8 cellular contexts compared by ENCODE assay signal in genomic region chr3:177050466-177051237, GRCh38.
DNase-seq lines count a peak whose midpoint lies in the region; ATAC-seq and TF ChIP-seq lines count a peak whose summit lies in the region.

No MANE protein-coding gene starts in this region.

- H3K36me3 Mint-ChIP-seq in activated CD4-positive, alpha-beta T cell treated with anti-CD3 and anti-CD28 coated beads, Interleukin-2, amount 10 ng/mL, durations not matched to agents 7 days and 5 days (ENCODE audit: low read depth), result peaks cover 37% of the 10 kb centered on the region

- H3K27ac ChIP-seq in lung (ENCODE audit: low read depth in 1 of 2, low read length in 1 of 2), result no peak overlapping the region

- no peak overlapping the region for H3K4me3 ChIP-seq in lung

- no peaks in the 10 kb centered on the region for H3K27me3 Mint-ChIP-seq in activated CD4-positive, alpha-beta T cell treated with anti-CD3 and anti-CD28 coated beads, Interleukin-2, amount 10 ng/mL, durations not matched to agents 7 days and 5 days

- TF ChIP-seq CTCF in lung (IDR thresholded peaks at IDR 0.05; ENCODE audit: control extremely low read depth, extremely low read depth), result peak; percentile 38

- H3K9me3 ChIP-seq in lung (ENCODE audit: control insufficient read depth in 2 of 2, insufficient read depth in 1 of 2, low read length in 1 of 2), result no peaks in the 10 kb centered on the region

- H3K36me3 ChIP-seq in lung (ENCODE audit: control insufficient read depth in 2 of 2, insufficient read depth in 2 of 2, low read length in 2 of 2), result peaks cover 4 to 17% of the 10 kb centered on the region in 2 donors

- ATAC-seq in HG03432 (IDR thresholded peaks at IDR 0.05; ENCODE audit: unreplicated experiment) (peak; percentile 71), lung (ENCODE audit: insufficient read depth, low FRiP score) (peak; percentile 53), HG03025 (IDR thresholded peaks at IDR 0.05; ENCODE audit: low FRiP score, unreplicated experiment) (no peak)

- whole genome bisulfite sequencing in lung, 2 donors, result 33 to 44% methylated on average over 5 of the region's 5 CpGs

- POLR2A ChIA-PET in activated CD4-positive, alpha-beta T cell treated with anti-CD3 and anti-CD28 coated beads, Interleukin-2, amount 10 ng/mL, durations not matched to agents 7 days and 5 days (lab: Charles Lee), result no interaction called here

- CTCF ChIA-PET in activated CD4-positive, alpha-beta T cell treated with anti-CD3 and anti-CD28 coated beads, Interleukin-2, amount 10 ng/mL, durations not matched to agents 7 days and 5 days (lab: Charles Lee), result interaction anchor here (0.6 to 1.0 kb wide), 4 partner anchors 8 to 752 kb away, joined by 3 to 5 read pairs (median 3); no protein-coding TSS in a partner anchor

- peaks cover 18% of the 10 kb centered on the region for H3K4me1 Mint-ChIP-seq in activated CD4-positive, alpha-beta T cell treated with anti-CD3 and anti-CD28 coated beads, Interleukin-2, amount 10 ng/mL, durations not matched to agents 7 days and 5 days

- DNase-seq in activated CD4-positive, alpha-beta T cell treated with anti-CD3 and anti-CD28 coated beads, Interleukin-2, amount 10 ng/mL, durations not matched to agents 7 days and 5 days, result peak; percentile 12
- DNase-seq in activated CD4-positive, alpha-beta T cell treated with anti-CD3 and anti-CD28 coated beads for 48 hours, result no peak
- DNase-seq in NCI-H774 (lab: John Stamatoyannopoulos, UW), result peak; percentile 50
- peak; percentile 75 for DNase-seq in cerebellar cortex (ENCODE audit: low spot score)
- no peak for DNase-seq in lung (ENCODE audit: low spot score)
- DNase-seq in stimulated activated CD4-positive, alpha-beta T cell treated with anti-CD3 and anti-CD28 coated beads, Interleukin-12 subunit alpha, Interleukin-12 subunit beta, amount 100 ng/mL, for 4 hours, result no peak

- peaks cover 0 to 5% of the 10 kb centered on the region in 2 donors for H3K4me1 ChIP-seq in lung (ENCODE audit: control insufficient read depth in 2 of 2, insufficient read depth in 2 of 2, low read length in 2 of 2)

- peak overlapping the region; percentile 41 for H3K27ac Mint-ChIP-seq in activated CD4-positive, alpha-beta T cell treated with anti-CD3 and anti-CD28 coated beads, Interleukin-2, amount 10 ng/mL, durations not matched to agents 7 days and 5 days

- H3K27me3 ChIP-seq in lung (ENCODE audit: control insufficient read depth, insufficient read depth), result no peaks in the 10 kb centered on the region

- H3K4me3 Mint-ChIP-seq in activated CD4-positive, alpha-beta T cell treated with anti-CD3 and anti-CD28 coated beads, Interleukin-2, amount 10 ng/mL, durations not matched to agents 7 days and 5 days, result no peak overlapping the region

- no peaks in the 10 kb centered on the region for H3K9me3 Mint-ChIP-seq in activated CD4-positive, alpha-beta T cell treated with anti-CD3 and anti-CD28 coated beads, Interleukin-2, amount 10 ng/mL, durations not matched to agents 7 days and 5 days

Comparison
In these comparisons a context has a peak if more than half of its experiments do, and no peak if none do; other contexts are left out.
1. DNase-seq: peak in activated CD4-positive, alpha-beta T cell treated with anti-CD3 and anti-CD28 coated beads, Interleukin-2, amount 10 ng/mL, durations not matched to agents 7 days and 5 days (single experiment), NCI-H774 (single experiment) and cerebellar cortex (single experiment); none in activated CD4-positive, alpha-beta T cell treated with anti-CD3 and anti-CD28 coated beads for 48 hours (single experiment), lung (single experiment) and stimulated activated CD4-positive, alpha-beta T cell treated with anti-CD3 and anti-CD28 coated beads, Interleukin-12 subunit alpha, Interleukin-12 subunit beta, amount 100 ng/mL, for 4 hours (single experiment).